19 cellular contexts compared by ENCODE assay signal in the genomic region with DNA sequence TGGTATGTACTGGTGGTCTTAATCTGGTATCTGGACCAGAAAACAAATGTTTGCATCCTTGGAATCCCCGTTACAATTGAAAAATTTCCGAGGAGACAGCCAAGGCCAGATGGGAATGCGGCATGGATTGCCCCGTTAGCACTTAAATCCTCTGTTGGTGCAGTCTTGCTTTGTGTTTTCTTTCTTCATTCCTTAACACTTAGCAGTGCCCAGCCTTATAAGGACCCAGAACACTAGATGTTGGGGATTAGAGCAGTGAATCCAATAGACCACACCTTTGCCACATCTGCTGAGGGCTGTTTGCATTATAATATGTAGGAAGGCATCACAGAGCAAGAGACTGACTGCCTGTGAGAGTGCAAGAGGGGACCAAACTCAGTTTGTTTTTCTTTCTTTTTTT.
"Had no signal": no experiment of that assay in that cellular context is flagged by ENCODE, and none has a peak within 500 bp of the region (broad histone marks: within the 10 kb centered on the region; RNA-seq: fewer than 3 reads in every experiment).

No MANE protein-coding gene starts in this region.

- H3K4me3 ChIP-seq: breast epithelium, left lung, mucosa of descending colon, skin epidermis, transverse colon had no signal

- H3K27ac ChIP-seq: breast epithelium, left lung, transverse colon had no signal

- H3K9me3 Mint-ChIP-seq: activated CD4-positive, alpha-beta memory T cell treated with anti-CD3 and anti-CD28 coated beads, Interleukin-2, amount 10 ng/mL, durations not matched to agents 7 days and 5 days; activated T-cell treated with anti-CD3 and anti-CD28 coated beads, Interleukin-2, amount 50 U/mL, for 4 hours; stimulated activated naive B cell treated with anti-CD40 and anti-IgM and Interleukin-4, amounts not matched to agents 10 μg/mL and 1 μg/mL and 100 μg/mL, for 72 hours had no signal

- H3K27ac Mint-ChIP-seq: activated CD4-positive, alpha-beta memory T cell treated with anti-CD3 and anti-CD28 coated beads, Interleukin-2, amount 10 ng/mL, durations not matched to agents 7 days and 5 days; activated naive CD8-positive, alpha-beta T cell; naive thymus-derived CD4-positive, alpha-beta T cell; stimulated activated naive B cell treated with anti-CD40 and anti-IgM and Interleukin-4, amounts not matched to agents 10 μg/mL and 1 μg/mL and 100 μg/mL, for 72 hours had no signal

- H3K4me1 Mint-ChIP-seq: activated CD4-positive, alpha-beta memory T cell treated with anti-CD3 and anti-CD28 coated beads, Interleukin-2, amount 10 ng/mL, durations not matched to agents 7 days and 5 days had no signal

- H3K9me3 ChIP-seq: breast epithelium, left lung, mucosa of descending colon, transverse colon had no signal

- H3K4me1 ChIP-seq: breast epithelium, left lung, transverse colon had no signal

- DNase-seq: activated CD4-positive, alpha-beta memory T cell treated with anti-CD3 and anti-CD28 coated beads, Interleukin-2, amount 10 ng/mL, durations not matched to agents 7 days and 5 days; activated CD4-positive, alpha-beta T cell treated with anti-CD3 and anti-CD28 coated beads for 4 hours; activated effector memory CD4-positive, alpha-beta T cell treated with anti-CD3 and anti-CD28 coated beads, Interleukin-2, amount 50 U/mL, for 16 hours; activated T-cell treated with anti-CD3 and anti-CD28 coated beads, Interleukin-2, amount 50 U/mL, for 4 hours; amniotic stem cell; cerebellar nuclear complex; dermis blood vessel endothelial cell; left lung; mucosa of descending colon; naive thymus-derived CD4-positive, alpha-beta T cell; posterior cingulate gyrus; stimulated activated CD4-positive, alpha-beta T cell treated with anti-CD3 and anti-CD28 coated beads, Interleukin-15, amount 100 ng/mL, for 24 hours; stimulated activated CD4-positive, alpha-beta T cell treated with anti-CD3 and anti-CD28 coated beads, Interleukin-4, amount 100 ng/mL, for 1 hour; stimulated activated naive B cell treated with anti-CD40 and anti-IgM and Interleukin-4, amounts not matched to agents 10 μg/mL and 1 μg/mL and 100 μg/mL, for 72 hours; T-helper 2 cell; transverse colon had no signal

- H3K4me3 Mint-ChIP-seq: activated CD4-positive, alpha-beta memory T cell treated with anti-CD3 and anti-CD28 coated beads, Interleukin-2, amount 10 ng/mL, durations not matched to agents 7 days and 5 days; activated naive CD8-positive, alpha-beta T cell; activated T-cell treated with anti-CD3 and anti-CD28 coated beads, Interleukin-2, amount 50 U/mL, for 4 hours; naive thymus-derived CD4-positive, alpha-beta T cell; stimulated activated naive B cell treated with anti-CD40 and anti-IgM and Interleukin-4, amounts not matched to agents 10 μg/mL and 1 μg/mL and 100 μg/mL, for 72 hours had no signal

- H3K27me3 ChIP-seq: breast epithelium, transverse colon had no signal

- H3K36me3 ChIP-seq: breast epithelium, left lung, transverse colon had no signal
